ENCODE assay signal across 8 cellular contexts in genomic region chr11:100863080-100863581, GRCh38.
A peak's percentile ranks its signal among the peaks of the same experiment; 100 is the strongest.
DNase-seq lines count a peak whose midpoint lies in the region; ATAC-seq, FAIRE-seq and TF ChIP-seq lines count a peak whose summit lies in the region.

No MANE protein-coding gene starts in this region.

- H3K27ac Mint-ChIP-seq in CD8-positive, alpha-beta T cell, result no peak overlapping the region
- no peak overlapping the region for H3K27ac Mint-ChIP-seq in activated CD4-positive, alpha-beta T cell treated with anti-CD3 and anti-CD28 coated beads, Interleukin-2, amount 10 ng/mL, durations not matched to agents 24 days and 14 days

- H3K9ac ChIP-seq in SK-N-SH, result no peak overlapping the region
- H3K9ac ChIP-seq in Karpas-422 (ENCODE audit: low read length), result no peak overlapping the region

- peak overlapping the region; percentile 30 to 67; a peak in 4 of 6 replicates for H3K27ac ChIP-seq in A549
- H3K27ac ChIP-seq in SK-N-SH (ENCODE audit: low read depth in 2 of 2, low read length in 1 of 2), result no peak overlapping the region; a peak in 1 of 4 replicates
- H3K27ac ChIP-seq in CD8-positive, alpha-beta T cell (ENCODE audit: low read depth, low read length), result no peak overlapping the region
- no peak overlapping the region for H3K27ac ChIP-seq in Karpas-422 (ENCODE audit: low read length)

- FAIRE-seq in A549 (lab: Jason Lieb, UNC), result no peak

- H3K79me2 ChIP-seq in SK-N-SH (ENCODE audit: insufficient read depth), result no peaks in the 10 kb centered on the region
- no peaks in the 10 kb centered on the region for H3K79me2 ChIP-seq in Karpas-422 (ENCODE audit: low read length)

- H3K4me3 Mint-ChIP-seq in CD8-positive, alpha-beta T cell, result no peak overlapping the region
- no peak overlapping the region for H3K4me3 Mint-ChIP-seq in activated CD4-positive, alpha-beta T cell treated with anti-CD3 and anti-CD28 coated beads, Interleukin-2, amount 10 ng/mL, durations not matched to agents 24 days and 14 days

- no peaks in the 10 kb centered on the region for H3K9me3 Mint-ChIP-seq in CD8-positive, alpha-beta T cell
- no peaks in the 10 kb centered on the region for H3K9me3 Mint-ChIP-seq in activated CD4-positive, alpha-beta T cell treated with anti-CD3 and anti-CD28 coated beads, Interleukin-2, amount 10 ng/mL, durations not matched to agents 24 days and 14 days

- H3K4me1 ChIP-seq in A549 (peaks cover 13% of the 10 kb centered on the region), SK-N-SH (ENCODE audit: control insufficient read depth in 1 of 2, insufficient read depth in 2 of 2, low read depth in 1 of 2, low read length in 1 of 2) (0 out of 4 replicates have a peak, but pooled peaks cover 0 to 3% of the 10 kb centered on the region in 2 experiments), Karpas-422 (ENCODE audit: low read length) (peaks cover 7% of the 10 kb centered on the region)
- no peaks in the 10 kb centered on the region for H3K4me1 ChIP-seq in CD8-positive, alpha-beta T cell (ENCODE audit: insufficient read depth, low read length)

- no peak for ATAC-seq in A549
- ATAC-seq in GM18861 (IDR thresholded peaks at IDR 0.05; ENCODE audit: unreplicated experiment), result peak; percentile 55
- ATAC-seq in HG03045 (IDR thresholded peaks at IDR 0.05; ENCODE audit: unreplicated experiment), result peak; percentile 83
- ATAC-seq in CD8-positive, alpha-beta T cell, result no peak

- H3K27me3 ChIP-seq in SK-N-SH (ENCODE audit: insufficient read depth) (no peaks in the 10 kb centered on the region; the same call in 1 of the 2 replicates), Karpas-422 (ENCODE audit: low read length) (no peaks in the 10 kb centered on the region)
- H3K27me3 ChIP-seq in CD8-positive, alpha-beta T cell (ENCODE audit: insufficient read depth, low read length), result no peaks in the 10 kb centered on the region

- intact Hi-C loops in CD8-positive, alpha-beta T cell (cut with DNase I, micrococcal nuclease), result no loop called here
- intact Hi-C loops in activated CD4-positive, alpha-beta T cell treated with anti-CD3 and anti-CD28 coated beads, Interleukin-2, amount 10 ng/mL, durations not matched to agents 24 days and 14 days (cut with micrococcal nuclease), result no loop called here

- no peak for TF ChIP-seq RAD21 in A549 (conservative IDR thresholded peaks at IDR 0.05 in 1 of 2, IDR thresholded peaks at IDR 0.05 in 1 of 2)
- no peak for TF ChIP-seq RAD21 in SK-N-SH (IDR thresholded peaks at IDR 0.05; ENCODE audit: low read length)

- H3K4me2 ChIP-seq in A549 (0 out of 3 replicates have a peak overlapping the region, but pooled peaks have one; percentile 10), SK-N-SH (no peak overlapping the region), Karpas-422 (ENCODE audit: low read depth, low read length, poor library complexity, severe bottlenecking) (no peak overlapping the region)

- POLR2A ChIA-PET in A549 (lab: Yijun Ruan, JAX) (interaction anchor here (1.0 kb wide), 1 partner anchor 14 kb away, joined by 3 read pairs; no protein-coding TSS in a partner anchor), SK-N-SH (lab: Yijun Ruan, JAX) (no interaction called here)
- POLR2A ChIA-PET in CD8-positive, alpha-beta T cell (lab: Charles Lee), result no interaction called here

- H3F3A ChIP-seq in SK-N-SH (replicated peaks; ENCODE audit: insufficient read depth), result no peaks in the 10 kb centered on the region

- WGBS in A549 (ENCODE audit: missing lambda C conversion rate), result 73% methylated on average over 2 of the region's 2 CpGs
- 0% methylated on average over 2 of the region's 2 CpGs for WGBS in SK-N-SH (ENCODE audit: low lambda C conversion rate)

- no peaks in the 10 kb centered on the region for H3K36me3 Mint-ChIP-seq in CD8-positive, alpha-beta T cell
- no peaks in the 10 kb centered on the region for H3K36me3 Mint-ChIP-seq in activated CD4-positive, alpha-beta T cell treated with anti-CD3 and anti-CD28 coated beads, Interleukin-2, amount 10 ng/mL, durations not matched to agents 24 days and 14 days (ENCODE audit: low read depth)

- no peaks in the 10 kb centered on the region for H3K27me3 Mint-ChIP-seq in CD8-positive, alpha-beta T cell (ENCODE audit: low read depth)
- H3K27me3 Mint-ChIP-seq in activated CD4-positive, alpha-beta T cell treated with anti-CD3 and anti-CD28 coated beads, Interleukin-2, amount 10 ng/mL, durations not matched to agents 24 days and 14 days, result no peaks in the 10 kb centered on the region

- no peaks in the 10 kb centered on the region for H3K9me3 ChIP-seq in A549
- no peaks in the 10 kb centered on the region for H3K9me3 ChIP-seq in SK-N-SH
- H3K9me3 ChIP-seq in CD8-positive, alpha-beta T cell (ENCODE audit: low read length), result no peaks in the 10 kb centered on the region
- H3K9me3 ChIP-seq in Karpas-422 (ENCODE audit: low read length), result peaks cover 4% of the 10 kb centered on the region; the same call in 1 of the 2 replicates

- CTCF ChIA-PET in A549 (lab: Yijun Ruan, JAX) (no interaction called here), SK-N-SH (lab: Yijun Ruan, JAX) (no interaction called here)
- CTCF ChIA-PET in CD8-positive, alpha-beta T cell (lab: Charles Lee), result no interaction called here

- H3K36me3 ChIP-seq in SK-N-SH (replicated peaks in 1 of 2; ENCODE audit: control insufficient read depth in 1 of 2, insufficient read depth in 2 of 2, low read length in 1 of 2), result no peaks in the 10 kb centered on the region
- H3K36me3 ChIP-seq in CD8-positive, alpha-beta T cell (ENCODE audit: insufficient read depth, low read length), result no peaks in the 10 kb centered on the region
- H3K36me3 ChIP-seq in Karpas-422 (ENCODE audit: insufficient read depth, low read length), result no peaks in the 10 kb centered on the region

- H3K4me3 ChIP-seq in A549, result no peak overlapping the region
- no peak overlapping the region for H3K4me3 ChIP-seq in SK-N-SH (ENCODE audit: low read depth in 2 of 2, low read length in 1 of 2)
- no peak overlapping the region for H3K4me3 ChIP-seq in CD8-positive, alpha-beta T cell (ENCODE audit: low read depth, low read length)
- no peak overlapping the region for H3K4me3 ChIP-seq in Karpas-422 (ENCODE audit: low read length)

- H4K20me1 ChIP-seq in SK-N-SH (ENCODE audit: insufficient read depth) (no peaks in the 10 kb centered on the region), Karpas-422 (ENCODE audit: insufficient read depth, low read depth, low read length) (no peaks in the 10 kb centered on the region)

- H2AFZ ChIP-seq in SK-N-SH (ENCODE audit: low read depth) (no peak overlapping the region), Karpas-422 (ENCODE audit: low read length) (no peak overlapping the region)

- H3K9me2 ChIP-seq in SK-N-SH, result no peaks in the 10 kb centered on the region
- H3K9me2 ChIP-seq in Karpas-422 (replicated peaks; ENCODE audit: insufficient read depth, low read length), result no peaks in the 10 kb centered on the region

- TF ChIP-seq EP300 in A549 (IDR thresholded peaks at IDR 0.05), result no peak
- no peak; a peak in 1 of 4 replicates for TF ChIP-seq EP300 in SK-N-SH (IDR thresholded peaks at IDR 0.05; ENCODE audit: borderline replicate concordance in 1 of 2, low read depth in 1 of 2, low read length in 1 of 2)

- peak in 1 of 2 experiments; percentile 19 for DNase-seq in A549 (ENCODE audit: low read depth in 1 of 2, low spot score in 1 of 2)
- no peak for DNase-seq in SK-N-SH
- peak; percentile 54 for DNase-seq in kidney tubule cell (ENCODE audit: low spot score)
- DNase-seq in CD8-positive, alpha-beta T cell, result no peak
- DNase-seq in Karpas-422, result no peak
- DNase-seq in activated CD4-positive, alpha-beta T cell treated with anti-CD3 and anti-CD28 coated beads, Interleukin-2, amount 10 ng/mL, durations not matched to agents 24 days and 14 days, result no peak

- no peaks in the 10 kb centered on the region for H3K4me1 Mint-ChIP-seq in CD8-positive, alpha-beta T cell (ENCODE audit: low read depth)
- no peaks in the 10 kb centered on the region for H3K4me1 Mint-ChIP-seq in activated CD4-positive, alpha-beta T cell treated with anti-CD3 and anti-CD28 coated beads, Interleukin-2, amount 10 ng/mL, durations not matched to agents 24 days and 14 days

- TF ChIP-seq POLR2A in A549 (IDR thresholded peaks at IDR 0.05; ENCODE audit: low read length), result no peak

- TF ChIP-seq CTCF in A549 (IDR thresholded peaks at IDR 0.05) (no peak), SK-N-SH (IDR thresholded peaks at IDR 0.05) (no peak)
- no peak for TF ChIP-seq CTCF in CD8-positive, alpha-beta T cell (IDR thresholded peaks at IDR 0.05)

TF ChIP-seq in A549, 52 proteins besides CTCF, POLR2A, EP300 and RAD21 (continues in another document):
- TF ChIP-seq, protein P1, sequence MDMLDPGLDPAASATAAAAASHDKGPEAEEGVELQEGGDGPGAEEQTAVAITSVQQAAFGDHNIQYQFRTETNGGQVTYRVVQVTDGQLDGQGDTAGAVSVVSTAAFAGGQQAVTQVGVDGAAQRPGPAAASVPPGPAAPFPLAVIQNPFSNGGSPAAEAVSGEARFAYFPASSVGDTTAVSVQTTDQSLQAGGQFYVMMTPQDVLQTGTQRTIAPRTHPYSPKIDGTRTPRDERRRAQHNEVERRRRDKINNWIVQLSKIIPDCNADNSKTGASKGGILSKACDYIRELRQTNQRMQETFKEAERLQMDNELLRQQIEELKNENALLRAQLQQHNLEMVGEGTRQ (IDR thresholded peaks at IDR 0.05), result no peak
- TF ChIP-seq KDM1A (IDR thresholded peaks at IDR 0.05; ENCODE audit: low read depth), result no peak

TF ChIP-seq in SK-N-SH, 30 proteins besides CTCF, POLR2A, EP300 and RAD21:
- TF ChIP-seq, protein P2, sequence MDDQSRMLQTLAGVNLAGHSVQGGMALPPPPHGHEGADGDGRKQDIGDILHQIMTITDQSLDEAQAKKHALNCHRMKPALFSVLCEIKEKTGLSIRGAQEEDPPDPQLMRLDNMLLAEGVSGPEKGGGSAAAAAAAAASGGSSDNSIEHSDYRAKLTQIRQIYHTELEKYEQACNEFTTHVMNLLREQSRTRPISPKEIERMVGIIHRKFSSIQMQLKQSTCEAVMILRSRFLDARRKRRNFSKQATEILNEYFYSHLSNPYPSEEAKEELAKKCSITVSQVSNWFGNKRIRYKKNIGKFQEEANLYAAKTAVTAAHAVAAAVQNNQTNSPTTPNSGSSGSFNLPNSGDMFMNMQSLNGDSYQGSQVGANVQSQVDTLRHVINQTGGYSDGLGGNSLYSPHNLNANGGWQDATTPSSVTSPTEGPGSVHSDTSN (IDR thresholded peaks at IDR 0.05), result peak; percentile 35; the same call in 1 of the 2 replicates
- peak; percentile 58; the same call in 1 of the 2 replicates for TF ChIP-seq TCF12 (IDR thresholded peaks at IDR 0.05)
- TF ChIP-seq, protein P1 (IDR thresholded peaks at IDR 0.05; ENCODE audit: borderline replicate concordance, low read depth, low read length), result no peak

Comparison
In these comparisons a context has a peak if more than half of its experiments do, and no peak if none do; other contexts are left out.
1. ATAC-seq: peak in GM18861 (single experiment) and HG03045 (single experiment); none in A549 (0 of 2) and CD8-positive, alpha-beta T cell (single experiment).
2. H3K27ac ChIP-seq: peak in A549 (2 of 2); none in SK-N-SH (0 of 2), CD8-positive, alpha-beta T cell (single experiment) and Karpas-422 (single experiment).